ENCODE assay signal across 8 cellular contexts in the genomic region with DNA sequence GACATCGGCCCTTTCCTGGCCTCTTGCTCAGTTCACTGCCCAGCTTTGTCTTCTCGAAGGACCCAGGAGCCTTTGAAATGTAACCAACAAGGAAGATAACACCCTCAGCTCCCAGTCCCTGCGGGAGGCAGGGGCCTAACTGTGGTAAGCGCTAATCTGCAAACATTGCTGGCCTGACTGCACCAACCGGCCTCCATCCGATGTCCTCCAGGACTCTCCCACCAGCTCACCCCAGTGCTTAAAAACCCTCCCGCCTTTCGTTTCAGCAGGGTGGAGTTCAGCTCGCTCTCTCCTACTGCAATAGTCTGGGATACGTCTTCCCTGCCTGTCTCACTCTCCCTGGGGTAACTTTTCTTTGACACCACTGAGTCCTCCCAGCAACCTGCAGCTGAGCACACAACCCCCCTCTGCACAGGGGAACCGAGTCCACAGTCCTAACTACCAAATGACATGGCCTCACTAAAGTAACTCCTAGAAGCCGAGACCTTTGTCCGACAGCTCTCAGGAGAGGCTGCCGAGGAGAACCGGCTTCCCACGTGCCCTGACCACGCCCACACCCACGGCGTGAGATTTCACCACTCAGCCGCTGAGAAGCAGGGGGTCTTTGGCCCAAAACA.
DNase-seq lines count a peak whose midpoint lies in the region; ATAC-seq and TF ChIP-seq lines count a peak whose summit lies in the region.

No MANE protein-coding gene starts in this region.

- TF ChIP-seq CTCF in adrenal gland (IDR thresholded peaks at IDR 0.05) (no peak), lower lobe of right lung (IDR thresholded peaks at IDR 0.05) (no peak)

- H3K4me1 ChIP-seq in adrenal gland (replicated peaks in 1 of 2) (peaks cover 4 to 39% of the 10 kb centered on the region in 2 donors), lower lobe of right lung (peaks cover 93% of the 10 kb centered on the region), thymus (ENCODE audit: control insufficient read depth, insufficient read depth, low read length) (peaks cover 3% of the 10 kb centered on the region)

- H3K27ac ChIP-seq in adrenal gland (peak overlapping the region; percentile 26 to 96 (median 77)), lower lobe of right lung (peak overlapping the region; percentile 89), thymus (ENCODE audit: low read depth) (peak overlapping the region; percentile 64)

- DNase-seq in T-helper 2 cell treated with Interferon-gamma antibody and Interleukin-4, amounts not matched to agents 5 μg/mL and 100 μg/mL, for 36 hours (ENCODE audit: low spot score), result no peak
- DNase-seq in T-helper 2 cell, result no peak
- DNase-seq in adrenal gland, result no peak
- DNase-seq in lower lobe of right lung, result peak; percentile 81
- DNase-seq in activated gamma-delta T cell treated with Interleukin-2 at 50 U/mL for 16 hours, result no peak

- H3K27me3 Mint-ChIP-seq in T-helper 2 cell treated with Interferon-gamma antibody and Interleukin-4, amounts not matched to agents 5 μg/mL and 100 μg/mL, for 36 hours (ENCODE audit: low read depth), result no peaks in the 10 kb centered on the region

- H3K4me3 ChIP-seq in adrenal gland (no peak overlapping the region), lower lobe of right lung (no peak overlapping the region), thymus (ENCODE audit: low read length) (no peak overlapping the region)

- H3K27me3 ChIP-seq in adrenal gland, result no peaks in the 10 kb centered on the region
- no peaks in the 10 kb centered on the region for H3K27me3 ChIP-seq in lower lobe of right lung (ENCODE audit: low read depth)
- H3K27me3 ChIP-seq in thymus (ENCODE audit: control insufficient read depth, insufficient read depth), result peaks cover 3% of the 10 kb centered on the region

- H3K36me3 ChIP-seq in adrenal gland (replicated peaks in 1 of 2), result no peaks in the 10 kb centered on the region
- H3K36me3 ChIP-seq in lower lobe of right lung, result no peaks in the 10 kb centered on the region
- H3K36me3 ChIP-seq in thymus (ENCODE audit: control insufficient read depth, insufficient read depth), result no peaks in the 10 kb centered on the region

- ATAC-seq in lower lobe of right lung (peak; percentile 49 to 66), GM21526 (IDR thresholded peaks at IDR 0.05; ENCODE audit: low FRiP score, unreplicated experiment) (no peak), HG02610 (IDR thresholded peaks at IDR 0.05; ENCODE audit: unreplicated experiment) (no peak)

- H3K9me3 Mint-ChIP-seq in T-helper 2 cell treated with Interferon-gamma antibody and Interleukin-4, amounts not matched to agents 5 μg/mL and 100 μg/mL, for 36 hours, result no peaks in the 10 kb centered on the region

- peak overlapping the region; percentile 60 for H3K4me3 Mint-ChIP-seq in T-helper 2 cell treated with Interferon-gamma antibody and Interleukin-4, amounts not matched to agents 5 μg/mL and 100 μg/mL, for 36 hours

- TF ChIP-seq POLR2A in adrenal gland (IDR thresholded peaks at IDR 0.05), result no peak

- peaks cover 44% of the 10 kb centered on the region for H3K36me3 Mint-ChIP-seq in T-helper 2 cell treated with Interferon-gamma antibody and Interleukin-4, amounts not matched to agents 5 μg/mL and 100 μg/mL, for 36 hours (ENCODE audit: low read depth)

- H3K27ac Mint-ChIP-seq in T-helper 2 cell treated with Interferon-gamma antibody and Interleukin-4, amounts not matched to agents 5 μg/mL and 100 μg/mL, for 36 hours, result peak overlapping the region; percentile 99

- peaks cover 64% of the 10 kb centered on the region for H3K4me1 Mint-ChIP-seq in T-helper 2 cell treated with Interferon-gamma antibody and Interleukin-4, amounts not matched to agents 5 μg/mL and 100 μg/mL, for 36 hours (ENCODE audit: low read depth)

- H3K9me3 ChIP-seq in adrenal gland (replicated peaks in 1 of 3) (no peaks in the 10 kb centered on the region), lower lobe of right lung (no peaks in the 10 kb centered on the region), thymus (ENCODE audit: control insufficient read depth) (no peaks in the 10 kb centered on the region)

- intact Hi-C loops in adrenal gland (cut with DNase I) (no loop called here), lower lobe of right lung (cut with DNase I) (no loop called here)

- 32 to 63% (median 44%) methylated on average over 12 to 20 of the region's 20 CpGs for WGBS in adrenal gland, 4 donors
- WGBS in thymus, result 80% methylated on average over 20 of the region's 20 CpGs

Comparison
In these comparisons a context has a peak if more than half of its experiments do, and no peak if none do; other contexts are left out.
1. ATAC-seq: peak in lower lobe of right lung (2 of 2); none in GM21526 (single experiment) and HG02610 (single experiment).
2. Peak in every context shown above with its lines, with median percentiles within 50 percentile points of each other: H3K27ac ChIP-seq.